1 cellular context compared by ENCODE assay signal in genomic region chrX:120365968-120366367, GRCh38.
TF ChIP-seq lines count a peak whose summit lies in the region.

No MANE protein-coding gene starts in this region.

TF ChIP-seq in A549, 52 proteins besides CTCF, POLR2A, EP300 and RAD21 (continued from another document):
- no peak for TF ChIP-seq HDAC2 (IDR thresholded peaks at IDR 0.05)
- TF ChIP-seq KDM1A (IDR thresholded peaks at IDR 0.05; ENCODE audit: low read depth), result no peak
